Comparison of ENCODE assay signal across 17 cellular contexts in the genomic region with DNA sequence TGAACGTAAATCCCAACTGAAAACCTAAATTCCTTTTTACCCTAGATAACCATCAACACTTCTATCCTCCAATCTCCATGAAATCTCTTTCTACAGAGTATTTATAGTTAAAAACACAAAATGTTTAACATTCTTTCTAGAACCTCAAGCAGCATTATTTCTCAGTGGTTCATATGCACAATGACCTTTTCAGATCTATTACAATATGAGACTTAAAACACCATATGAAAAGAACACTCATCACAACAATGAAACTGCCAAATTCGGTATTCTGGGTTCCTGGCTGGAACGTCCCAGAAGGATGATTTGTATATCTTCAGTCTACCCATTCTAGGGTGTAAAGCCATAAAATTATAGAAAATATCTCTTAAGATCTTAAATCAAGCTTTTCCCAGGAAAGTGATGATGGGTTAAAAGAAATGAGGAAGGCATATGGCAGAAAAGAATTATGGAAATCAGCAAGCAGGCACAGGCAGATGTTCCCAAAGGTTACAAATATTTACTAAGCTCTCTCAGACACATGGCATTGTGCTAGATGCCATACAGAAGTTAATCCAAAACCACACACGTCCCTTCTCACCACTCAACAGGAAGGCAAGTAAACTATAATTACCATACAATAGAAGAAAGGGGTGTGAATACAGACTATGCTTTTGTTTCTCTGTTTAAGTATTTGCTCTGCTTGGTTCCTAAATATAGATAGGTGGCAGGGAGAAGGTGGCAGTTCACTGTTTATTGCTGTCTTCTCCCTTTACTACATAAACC.
DNase-seq lines count a peak whose midpoint lies in the region; ATAC-seq and TF ChIP-seq lines count a peak whose summit lies in the region.
"Had no signal": no experiment of that assay in that cellular context is flagged by ENCODE, and none has a peak within 500 bp of the region (broad histone marks: within the 10 kb centered on the region; RNA-seq: fewer than 3 reads in every experiment).

No MANE protein-coding gene starts in this region.

- no peaks in the 10 kb centered on the region for H3K9me3 ChIP-seq in prostate gland

- H3K27ac ChIP-seq in prostate gland: no peak overlapping the region
- H3K27ac ChIP-seq: KMS-11 had no signal

- no peaks in the 10 kb centered on the region for H3K36me3 ChIP-seq in prostate gland

- peaks cover 30% of the 10 kb centered on the region for H3K36me3 Mint-ChIP-seq in activated T-helper 17 cell treated with anti-CD3 and anti-CD28 coated beads, Interleukin-2, amount 50 U/mL, for 72 hours (ENCODE audit: low read depth)

- H3K27me3 ChIP-seq in prostate gland (replicated peaks; ENCODE audit: insufficient read depth): no peaks in the 10 kb centered on the region

- no peak overlapping the region for H3K4me3 Mint-ChIP-seq in activated T-helper 17 cell treated with anti-CD3 and anti-CD28 coated beads, Interleukin-2, amount 50 U/mL, for 72 hours
- H3K4me3 Mint-ChIP-seq: activated naive CD4-positive, alpha-beta T cell treated with anti-CD3 and anti-CD28 coated beads for 36 hours; H9 had no signal

- TF ChIP-seq POLR2A in prostate gland (IDR thresholded peaks at IDR 0.05): no peak

- peak overlapping the region; percentile 6 for H3K27ac Mint-ChIP-seq in activated T-helper 17 cell treated with anti-CD3 and anti-CD28 coated beads, Interleukin-2, amount 50 U/mL, for 72 hours
- H3K27ac Mint-ChIP-seq: activated naive CD4-positive, alpha-beta T cell treated with anti-CD3 and anti-CD28 coated beads for 36 hours had no signal

- whole genome bisulfite sequencing in prostate gland: 67% methylated on average over 4 of the region's 4 CpGs

- no peak overlapping the region for H3K4me3 ChIP-seq in prostate gland

- no peak for TF ChIP-seq CTCF in prostate gland (IDR thresholded peaks at IDR 0.05)

- no peak for ATAC-seq in activated T-helper 17 cell treated with anti-CD3 and anti-CD28 coated beads, Interleukin-2, amount 50 U/mL, for 72 hours (replicated peaks)
- ATAC-seq in HG03159 (IDR thresholded peaks at IDR 0.05; ENCODE audit: unreplicated experiment) (no peak), GM21447 (IDR thresholded peaks at IDR 0.05; ENCODE audit: unreplicated experiment) (no peak)

- no peaks in the 10 kb centered on the region for H3K27me3 Mint-ChIP-seq in activated T-helper 17 cell treated with anti-CD3 and anti-CD28 coated beads, Interleukin-2, amount 50 U/mL, for 72 hours

- intact Hi-C loops in prostate gland (cut with DNase I): loop anchor here (10.0 kb wide), 1 partner anchor 115 kb away; the partner anchor contains the start of gene CHD6

- no peaks in the 10 kb centered on the region for H3K4me1 Mint-ChIP-seq in activated T-helper 17 cell treated with anti-CD3 and anti-CD28 coated beads, Interleukin-2, amount 50 U/mL, for 72 hours

- no peaks in the 10 kb centered on the region for H3K4me1 ChIP-seq in prostate gland (replicated peaks)

- DNase-seq in NCI-H510A treated with DMSO at 0.1 percent for 48 hours (lab: John Stamatoyannopoulos, UW) (peak; percentile 51), NCI-H510A (lab: John Stamatoyannopoulos, UW) (no peak), NCI-H146 treated with DMSO at 0.1 percent for 48 hours (lab: John Stamatoyannopoulos, UW; ENCODE audit: unreplicated experiment) (peak; percentile 61), non-pigmented ciliary epithelial cell (ENCODE audit: low read depth) (peak; percentile 35), prostate gland (ENCODE audit: low spot score) (no peak)
- DNase-seq: ACHN; activated naive CD4-positive, alpha-beta T cell treated with anti-CD3 and anti-CD28 coated beads for 36 hours; central memory CD4-positive, alpha-beta T cell; H9; NCI-H1694 treated with DMSO at 0.1 percent for 48 hours; occipital lobe; small intestine; stimulated activated naive CD4-positive, alpha-beta T cell had no signal

- no peaks in the 10 kb centered on the region for H3K9me3 Mint-ChIP-seq in activated T-helper 17 cell treated with anti-CD3 and anti-CD28 coated beads, Interleukin-2, amount 50 U/mL, for 72 hours
- H3K9me3 Mint-ChIP-seq: H9 had no signal

Comparison
In these comparisons a context has a peak if more than half of its experiments do, and no peak if none do; other contexts are left out.
1. DNase-seq: peak in NCI-H510A treated with DMSO at 0.1 percent for 48 hours (single experiment), NCI-H146 treated with DMSO at 0.1 percent for 48 hours (single experiment) and non-pigmented ciliary epithelial cell (single experiment); none in NCI-H510A (single experiment) and prostate gland (single experiment).